ENCODE assay signal across 1 cellular context in the genomic region with DNA sequence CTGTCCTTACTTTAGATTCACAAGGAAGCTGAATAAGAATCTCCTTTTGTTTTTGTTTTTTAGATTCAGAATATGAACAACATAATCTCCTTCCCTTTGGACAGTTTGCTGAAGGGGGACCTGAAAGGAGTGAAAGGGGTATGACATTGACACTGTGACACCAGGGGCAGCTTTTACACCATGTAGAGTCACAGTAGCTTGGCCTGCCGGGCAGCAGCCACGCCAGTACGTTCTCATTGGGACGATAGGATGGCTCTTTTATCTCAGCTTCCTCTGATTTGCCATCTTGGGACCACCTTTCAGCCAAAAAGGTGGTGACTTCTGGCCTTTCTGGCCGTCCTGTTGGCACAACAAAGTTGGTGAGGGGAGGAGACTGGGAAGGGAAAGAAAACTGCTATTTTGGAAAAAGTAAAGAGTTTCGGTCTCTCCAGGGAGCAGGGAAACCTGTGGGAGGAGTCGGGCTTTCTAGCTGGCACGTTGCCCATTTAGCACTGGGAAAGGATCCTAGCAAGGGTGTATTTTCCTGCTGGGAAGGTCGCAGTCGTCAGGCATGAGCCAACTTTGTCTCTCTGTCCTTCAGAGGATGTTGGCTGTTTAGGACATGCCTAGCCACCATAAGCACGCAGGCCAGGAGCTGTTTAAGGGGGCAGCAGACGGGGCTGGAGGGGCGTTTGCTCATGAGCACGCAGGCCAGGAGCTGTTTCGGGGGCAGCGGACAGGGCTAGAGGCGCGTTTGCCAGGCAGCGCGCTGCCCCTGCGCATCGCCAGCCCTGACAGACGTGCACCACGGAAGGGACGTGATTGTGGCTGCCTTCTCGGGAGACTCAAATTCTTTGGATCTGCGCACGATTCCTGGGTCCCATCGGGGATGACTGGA.
TF ChIP-seq lines count a peak whose summit lies in the region.

No MANE protein-coding gene starts in this region.

TF ChIP-seq in liver, 16 proteins besides CTCF, POLR2A, EP300 and RAD21:
- TF ChIP-seq REST (IDR thresholded peaks at IDR 0.05) (no peak), NR2F2 (IDR thresholded peaks at IDR 0.05) (peak; percentile 52)
